In genomic region chr11:66686801-66687750, GRCh38 we compare ENCODE assay signal across 1 cellular context.
TF ChIP-seq lines count a peak whose summit lies in the region.

No MANE protein-coding gene starts in this region.

TF ChIP-seq in HepG2, 621 proteins besides CTCF, POLR2A, EP300 and RAD21:
- TF ChIP-seq, protein P1, sequence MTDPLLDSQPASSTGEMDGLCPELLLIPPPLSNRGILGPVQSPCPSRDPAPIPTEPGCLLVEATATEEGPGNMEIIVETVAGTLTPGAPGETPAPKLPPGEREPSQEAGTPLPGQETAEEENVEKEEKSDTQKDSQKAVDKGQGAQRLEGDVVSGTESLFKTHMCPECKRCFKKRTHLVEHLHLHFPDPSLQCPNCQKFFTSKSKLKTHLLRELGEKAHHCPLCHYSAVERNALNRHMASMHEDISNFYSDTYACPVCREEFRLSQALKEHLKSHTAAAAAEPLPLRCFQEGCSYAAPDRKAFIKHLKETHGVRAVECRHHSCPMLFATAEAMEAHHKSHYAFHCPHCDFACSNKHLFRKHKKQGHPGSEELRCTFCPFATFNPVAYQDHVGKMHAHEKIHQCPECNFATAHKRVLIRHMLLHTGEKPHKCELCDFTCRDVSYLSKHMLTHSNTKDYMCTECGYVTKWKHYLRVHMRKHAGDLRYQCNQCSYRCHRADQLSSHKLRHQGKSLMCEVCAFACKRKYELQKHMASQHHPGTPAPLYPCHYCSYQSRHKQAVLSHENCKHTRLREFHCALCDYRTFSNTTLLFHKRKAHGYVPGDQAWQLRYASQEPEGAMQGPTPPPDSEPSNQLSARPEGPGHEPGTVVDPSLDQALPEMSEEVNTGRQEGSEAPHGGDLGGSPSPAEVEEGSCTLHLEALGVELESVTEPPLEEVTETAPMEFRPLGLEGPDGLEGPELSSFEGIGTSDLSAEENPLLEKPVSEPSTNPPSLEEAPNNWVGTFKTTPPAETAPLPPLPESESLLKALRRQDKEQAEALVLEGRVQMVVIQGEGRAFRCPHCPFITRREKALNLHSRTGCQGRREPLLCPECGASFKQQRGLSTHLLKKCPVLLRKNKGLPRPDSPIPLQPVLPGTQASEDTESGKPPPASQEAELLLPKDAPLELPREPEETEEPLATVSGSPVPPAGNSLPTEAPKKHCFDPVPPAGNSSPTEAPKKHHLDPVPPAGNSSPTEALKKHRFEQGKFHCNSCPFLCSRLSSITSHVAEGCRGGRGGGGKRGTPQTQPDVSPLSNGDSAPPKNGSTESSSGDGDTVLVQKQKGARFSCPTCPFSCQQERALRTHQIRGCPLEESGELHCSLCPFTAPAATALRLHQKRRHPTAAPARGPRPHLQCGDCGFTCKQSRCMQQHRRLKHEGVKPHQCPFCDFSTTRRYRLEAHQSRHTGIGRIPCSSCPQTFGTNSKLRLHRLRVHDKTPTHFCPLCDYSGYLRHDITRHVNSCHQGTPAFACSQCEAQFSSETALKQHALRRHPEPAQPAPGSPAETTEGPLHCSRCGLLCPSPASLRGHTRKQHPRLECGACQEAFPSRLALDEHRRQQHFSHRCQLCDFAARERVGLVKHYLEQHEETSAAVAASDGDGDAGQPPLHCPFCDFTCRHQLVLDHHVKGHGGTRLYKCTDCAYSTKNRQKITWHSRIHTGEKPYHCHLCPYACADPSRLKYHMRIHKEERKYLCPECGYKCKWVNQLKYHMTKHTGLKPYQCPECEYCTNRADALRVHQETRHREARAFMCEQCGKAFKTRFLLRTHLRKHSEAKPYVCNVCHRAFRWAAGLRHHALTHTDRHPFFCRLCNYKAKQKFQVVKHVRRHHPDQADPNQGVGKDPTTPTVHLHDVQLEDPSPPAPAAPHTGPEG (CRISPR knock-in tag; IDR thresholded peaks at IDR 0.05), result no peak
- TF ChIP-seq, protein P2, sequence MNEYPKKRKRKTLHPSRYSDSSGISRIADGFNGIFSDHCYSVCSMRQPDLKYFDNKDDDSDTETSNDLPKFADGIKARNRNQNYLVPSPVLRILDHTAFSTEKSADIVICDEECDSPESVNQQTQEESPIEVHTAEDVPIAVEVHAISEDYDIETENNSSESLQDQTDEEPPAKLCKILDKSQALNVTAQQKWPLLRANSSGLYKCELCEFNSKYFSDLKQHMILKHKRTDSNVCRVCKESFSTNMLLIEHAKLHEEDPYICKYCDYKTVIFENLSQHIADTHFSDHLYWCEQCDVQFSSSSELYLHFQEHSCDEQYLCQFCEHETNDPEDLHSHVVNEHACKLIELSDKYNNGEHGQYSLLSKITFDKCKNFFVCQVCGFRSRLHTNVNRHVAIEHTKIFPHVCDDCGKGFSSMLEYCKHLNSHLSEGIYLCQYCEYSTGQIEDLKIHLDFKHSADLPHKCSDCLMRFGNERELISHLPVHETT (CRISPR knock-in tag; conservative IDR thresholded peaks at IDR 0.05), result no peak
- TF ChIP-seq ZNF232 (CRISPR knock-in tag; IDR thresholded peaks at IDR 0.05; ENCODE audit: borderline replicate concordance) (no peak), KLF11 (CRISPR knock-in tag; IDR thresholded peaks at IDR 0.05) (no peak), TARDBP (CRISPR knock-in tag; IDR thresholded peaks at IDR 0.05) (no peak)
TF ChIP-seq in HepG2: peak in this region for 0.
